Comparison of ENCODE assay signal across 11 cellular contexts in genomic region chr3:12143949-12144504, GRCh38. TPM values are rescaled to one million over a fixed set of nuclear protein-coding genes. Genes with fewer than 3 reads are reported as not detected.
DNase-seq lines count a peak whose midpoint lies in the region; ATAC-seq, FAIRE-seq and TF ChIP-seq lines count a peak whose summit lies in the region.
"Had no signal": no experiment of that assay in that cellular context is flagged by ENCODE, and none has a peak within 500 bp of the region (broad histone marks: within the 10 kb centered on the region; RNA-seq: fewer than 3 reads in every experiment).

No MANE protein-coding gene starts in this region.

- FAIRE-seq in kidney (lab: Jason Lieb, UNC) (no peak), H54 (lab: Jason Lieb, UNC) (no peak)

- H3K9ac ChIP-seq in kidney (ENCODE audit: low read length in 2 of 2) (no peak overlapping the region), skeletal muscle tissue (ENCODE audit: low read depth in 1 of 3, low read length in 3 of 3) (peak overlapping the region; percentile 41 to 69 (median 54))

- H3K4me1 Mint-ChIP-seq in activated T-helper 17 cell treated with anti-CD3 and anti-CD28 coated beads, Interleukin-2, amount 50 U/mL, for 72 hours: no peaks in the 10 kb centered on the region
- H3K4me1 Mint-ChIP-seq in CD8-positive, alpha-beta memory T cell: no peaks in the 10 kb centered on the region
- H3K4me1 Mint-ChIP-seq: activated naive CD4-positive, alpha-beta T cell treated with anti-CD3 and anti-CD28 coated beads, Interleukin-2, amount 10 ng/mL, durations not matched to agents 7 days and 5 days had no signal

- intact Hi-C loops in kidney (cut with DNase I): loop anchor here (5.0 kb wide), 1 partner anchor 333 kb away; no protein-coding TSS in a partner anchor

- H3K4me3 ChIP-seq in kidney (ENCODE audit: low read length in 2 of 2) (no peak overlapping the region), skeletal muscle tissue (ENCODE audit: low read length in 3 of 3) (peak overlapping the region in 2 of 3 donors; percentile 25 to 42)
- H3K4me3 ChIP-seq in CD8-positive, alpha-beta memory T cell (ENCODE audit: low read length): no peak overlapping the region

- H3K27ac ChIP-seq in caudate nucleus (ENCODE audit: low read depth, low read length): peak overlapping the region; percentile 58
- H3K27ac ChIP-seq in kidney (ENCODE audit: low read depth in 2 of 2, low read length in 2 of 2): peak overlapping the region in 1 of 2 donors; percentile 76
- peak overlapping the region; percentile 87 for H3K27ac ChIP-seq in skeletal muscle tissue (ENCODE audit: low read depth, low read length)
- no peak overlapping the region for H3K27ac ChIP-seq in CD8-positive, alpha-beta memory T cell (ENCODE audit: low read depth, low read length)

- TF ChIP-seq POLR2A in H54 (IDR thresholded peaks at IDR 0.05; ENCODE audit: low read depth, low read length): no peak

- H3K9me3 ChIP-seq in kidney (ENCODE audit: control insufficient read depth in 1 of 2, low read length in 2 of 2) (no peaks in the 10 kb centered on the region), skeletal muscle tissue (ENCODE audit: control insufficient read depth in 3 of 3, low read length in 3 of 3) (no peaks in the 10 kb centered on the region)
- H3K9me3 ChIP-seq in CD8-positive, alpha-beta memory T cell (ENCODE audit: low read length): no peaks in the 10 kb centered on the region

- H3K27ac Mint-ChIP-seq in activated T-helper 17 cell treated with anti-CD3 and anti-CD28 coated beads, Interleukin-2, amount 50 U/mL, for 72 hours: no peak overlapping the region
- no peak overlapping the region for H3K27ac Mint-ChIP-seq in CD8-positive, alpha-beta memory T cell
- H3K27ac Mint-ChIP-seq: activated naive CD4-positive, alpha-beta T cell treated with anti-CD3 and anti-CD28 coated beads, Interleukin-2, amount 10 ng/mL, durations not matched to agents 7 days and 5 days; CD8-positive, alpha-beta T cell had no signal

- no peak for TF ChIP-seq CTCF in kidney (IDR thresholded peaks at IDR 0.05; ENCODE audit: borderline replicate concordance, extremely low read depth, insufficient read depth)

- CTCF ChIA-PET in CD8-positive, alpha-beta memory T cell (lab: Charles Lee): interaction anchor here (1.6 kb wide), 1 partner anchor 9 kb away, joined by 3 read pairs; no protein-coding TSS in a partner anchor

- ATAC-seq in activated T-helper 17 cell treated with anti-CD3 and anti-CD28 coated beads, Interleukin-2, amount 50 U/mL, for 72 hours (replicated peaks): no peak
- ATAC-seq: CD8-positive, alpha-beta T cell had no signal

- POLR2A ChIA-PET in CD8-positive, alpha-beta memory T cell (lab: Charles Lee): no interaction called here

- H3K9me3 Mint-ChIP-seq in activated T-helper 17 cell treated with anti-CD3 and anti-CD28 coated beads, Interleukin-2, amount 50 U/mL, for 72 hours: no peaks in the 10 kb centered on the region
- H3K9me3 Mint-ChIP-seq in CD8-positive, alpha-beta memory T cell: no peaks in the 10 kb centered on the region
- H3K9me3 Mint-ChIP-seq: activated naive CD4-positive, alpha-beta T cell treated with anti-CD3 and anti-CD28 coated beads, Interleukin-2, amount 10 ng/mL, durations not matched to agents 7 days and 5 days; CD8-positive, alpha-beta T cell had no signal

- no peaks in the 10 kb centered on the region for H3K27me3 ChIP-seq in skeletal muscle tissue (ENCODE audit: control insufficient read depth in 3 of 3, insufficient read depth in 3 of 3, low read length in 3 of 3)
- H3K27me3 ChIP-seq in CD8-positive, alpha-beta memory T cell (ENCODE audit: insufficient read depth, low read length, poor library complexity, severe bottlenecking): no peaks in the 10 kb centered on the region

- H3K36me3 Mint-ChIP-seq in activated T-helper 17 cell treated with anti-CD3 and anti-CD28 coated beads, Interleukin-2, amount 50 U/mL, for 72 hours (ENCODE audit: low read depth): no peaks in the 10 kb centered on the region
- H3K36me3 Mint-ChIP-seq in CD8-positive, alpha-beta memory T cell: no peaks in the 10 kb centered on the region
- H3K36me3 Mint-ChIP-seq: activated naive CD4-positive, alpha-beta T cell treated with anti-CD3 and anti-CD28 coated beads, Interleukin-2, amount 10 ng/mL, durations not matched to agents 7 days and 5 days; CD8-positive, alpha-beta T cell had no signal

- H3K4me3 Mint-ChIP-seq in activated T-helper 17 cell treated with anti-CD3 and anti-CD28 coated beads, Interleukin-2, amount 50 U/mL, for 72 hours: no peak overlapping the region
- H3K4me3 Mint-ChIP-seq in CD8-positive, alpha-beta memory T cell: no peak overlapping the region
- H3K4me3 Mint-ChIP-seq: activated naive CD4-positive, alpha-beta T cell treated with anti-CD3 and anti-CD28 coated beads, Interleukin-2, amount 10 ng/mL, durations not matched to agents 7 days and 5 days; CD8-positive, alpha-beta T cell had no signal

- H3K27me3 Mint-ChIP-seq in activated T-helper 17 cell treated with anti-CD3 and anti-CD28 coated beads, Interleukin-2, amount 50 U/mL, for 72 hours: no peaks in the 10 kb centered on the region
- peaks cover 0 to 13% of the 10 kb centered on the region in 2 donors for H3K27me3 Mint-ChIP-seq in CD8-positive, alpha-beta memory T cell

- DNase-seq in EH (ENCODE audit: low read depth) (peak; percentile 20), caudate nucleus (lab: John Stamatoyannopoulos, UW) (peak in 1 of 61 donors; percentile 52), kidney (peak; percentile 77), NCI-H1694 (lab: John Stamatoyannopoulos, UW) (no peak), H54 (ENCODE audit: insufficient read length, low spot score) (no peak)
- DNase-seq in CD8-positive, alpha-beta memory T cell: no peak
- DNase-seq: activated naive CD4-positive, alpha-beta T cell treated with anti-CD3 and anti-CD28 coated beads, Interleukin-2, amount 10 ng/mL, durations not matched to agents 7 days and 5 days; CD8-positive, alpha-beta T cell; NCI-H526 had no signal

- H3K36me3 ChIP-seq in kidney (ENCODE audit: control insufficient read depth in 1 of 2, insufficient read depth in 2 of 2, low read length in 2 of 2) (no peaks in the 10 kb centered on the region), skeletal muscle tissue (ENCODE audit: control insufficient read depth in 3 of 3, insufficient read depth in 3 of 3, low read length in 3 of 3) (no peaks in the 10 kb centered on the region)
- no peaks in the 10 kb centered on the region for H3K36me3 ChIP-seq in CD8-positive, alpha-beta memory T cell (ENCODE audit: insufficient read depth, low read length)

- no peaks in the 10 kb centered on the region for H3K4me1 ChIP-seq in kidney (ENCODE audit: control insufficient read depth in 1 of 2, insufficient read depth in 1 of 2, low read depth in 1 of 2, low read length in 2 of 2)
- H3K4me1 ChIP-seq in skeletal muscle tissue (ENCODE audit: control insufficient read depth in 3 of 3, insufficient read depth in 3 of 3, low read length in 3 of 3): peaks cover 27 to 46% (median 44%) of the 10 kb centered on the region in 3 donors
- H3K4me1 ChIP-seq in CD8-positive, alpha-beta memory T cell (ENCODE audit: insufficient read depth, low read length): no peaks in the 10 kb centered on the region

RNA-seq across cellular contexts. Expression of gene TIMP4, which starts 14.7 kb away (rescaled TPM):
- total RNA-seq in kidney: 7.6 TPM
- polyA plus RNA-seq in kidney (ENCODE audit: insufficient read depth, low read depth, low replicate concordance): 2.4 TPM
- 4.7 TPM for total RNA-seq in skeletal muscle tissue
- total RNA-seq in activated T-helper 17 cell treated with anti-CD3 and anti-CD28 coated beads, Interleukin-2, amount 50 U/mL, for 72 hours: not detected
- total RNA-seq in CD8-positive, alpha-beta memory T cell: not detected
- not detected for polyA plus RNA-seq in CD8-positive, alpha-beta memory T cell
- total RNA-seq: CD8-positive, alpha-beta T cell had no signal

Comparison
In these comparisons a context has a peak if more than half of its experiments do, and no peak if none do; other contexts are left out.
1. DNase-seq: peak in EH (single experiment) and kidney (single experiment); none in NCI-H1694 (single experiment), H54 (single experiment) and CD8-positive, alpha-beta memory T cell (0 of 5).
2. H3K4me3 ChIP-seq: peak in skeletal muscle tissue (2 of 3); none in kidney (0 of 2) and CD8-positive, alpha-beta memory T cell (single experiment).
3. H3K9ac ChIP-seq: peak in skeletal muscle tissue (3 of 3); none in kidney (0 of 2).